In genomic region chr1:236997882-236998281, GRCh38 we compare ENCODE assay signal across 18 cellular contexts. TPM values are rescaled to one million over a fixed set of nuclear protein-coding genes. Genes with fewer than 3 reads are reported as not detected.
A peak's percentile ranks its signal among the peaks of the same experiment; 100 is the strongest.
DNase-seq lines count a peak whose midpoint lies in the region; FAIRE-seq and TF ChIP-seq lines count a peak whose summit lies in the region.
"Had no signal": no experiment of that assay in that cellular context is flagged by ENCODE, and none has a peak within 500 bp of the region (broad histone marks: within the 10 kb centered on the region; RNA-seq: fewer than 3 reads in every experiment).

No MANE protein-coding gene starts in this region.

- H2BK12ac ChIP-seq in neuronal stem cell (ENCODE audit: low read length) = no peak overlapping the region

- H3K23ac ChIP-seq in neuronal stem cell (ENCODE audit: low read depth, low read length, poor library complexity) = no peak overlapping the region

- H3K4me3 ChIP-seq in neural progenitor cell (no peak overlapping the region), neuronal stem cell (ENCODE audit: low read length in 2 of 2) (no peak overlapping the region)
- H3K4me3 ChIP-seq: SJSA1, skin epidermis had no signal

- peaks cover 13% of the 10 kb centered on the region for H3K27me3 Mint-ChIP-seq in glutamatergic neuron (ENCODE audit: unreplicated experiment)
- H3K27me3 Mint-ChIP-seq in neural progenitor cell (ENCODE audit: insufficient read depth, low read depth) = peaks cover 6% of the 10 kb centered on the region

- DNase-seq in DMS79 treated with DMSO at 0.1 percent for 48 hours (lab: John Stamatoyannopoulos, UW) = peak; percentile 62
- DNase-seq in NCI-H774 (lab: John Stamatoyannopoulos, UW) = peak; percentile 91
- DNase-seq in glutamatergic neuron = peak; percentile 43
- no peak for DNase-seq in neural progenitor cell (ENCODE audit: low spot score)
- DNase-seq in neuronal stem cell (ENCODE audit: low spot score) = no peak
- DNase-seq in stimulated activated naive CD4-positive, alpha-beta T cell (lab: John Stamatoyannopoulos, UW) = no peak
- DNase-seq in D721Med (ENCODE audit: insufficient read length, low spot score) = no peak
- DNase-seq in NCI-H82 (lab: John Stamatoyannopoulos, UW) = no peak
- DNase-seq: activated CD4-positive, alpha-beta T cell treated with anti-CD3 and anti-CD28 coated beads, Interleukin-2, amount 50 U/mL, for 4 hours; NCI-H1048; NCI-H526 treated with DMSO at 0.1 percent for 48 hours; stimulated activated naive CD8-positive, alpha-beta T cell treated with anti-CD3 and anti-CD28 coated beads, Interleukin-15, amount 100 ng/mL, for 72 hours had no signal

- H3K36me3 Mint-ChIP-seq in glutamatergic neuron (ENCODE audit: unreplicated experiment) (peaks cover 5% of the 10 kb centered on the region), neural progenitor cell (no peaks in the 10 kb centered on the region)

- no peak overlapping the region for H3K4me2 ChIP-seq in neural progenitor cell
- no peak overlapping the region for H3K4me2 ChIP-seq in neuronal stem cell (ENCODE audit: insufficient read depth, low read length, poor library complexity, severe bottlenecking)

- no peak overlapping the region for H2AK5ac ChIP-seq in neuronal stem cell (ENCODE audit: low read depth, low read length)

- no peak overlapping the region for H4K91ac ChIP-seq in neuronal stem cell (ENCODE audit: low read depth, low read length, poor library complexity)

- H3K4me3 Mint-ChIP-seq in glutamatergic neuron (ENCODE audit: unreplicated experiment) = peak overlapping the region; percentile 65
- no peak overlapping the region for H3K4me3 Mint-ChIP-seq in neural progenitor cell
- H3K4me3 Mint-ChIP-seq: stimulated activated naive CD8-positive, alpha-beta T cell treated with anti-CD3 and anti-CD28 coated beads, Interleukin-15, amount 100 ng/mL, for 72 hours had no signal

- no peak overlapping the region for H3K4ac ChIP-seq in neuronal stem cell (ENCODE audit: low read length)

- H3K4me1 Mint-ChIP-seq in glutamatergic neuron (ENCODE audit: low read depth, unreplicated experiment) (peaks cover 37% of the 10 kb centered on the region), neural progenitor cell (peaks cover 6% of the 10 kb centered on the region)
- H3K4me1 Mint-ChIP-seq: stimulated activated naive CD8-positive, alpha-beta T cell treated with anti-CD3 and anti-CD28 coated beads, Interleukin-15, amount 100 ng/mL, for 72 hours had no signal

- H2AFZ ChIP-seq in neural progenitor cell (replicated peaks) (no peak overlapping the region), neuronal stem cell (ENCODE audit: low read length) (no peak overlapping the region)

- no peaks in the 10 kb centered on the region for H3K27me3 ChIP-seq in neural progenitor cell
- H3K27me3 ChIP-seq in neuronal stem cell (ENCODE audit: control insufficient read depth in 3 of 3, insufficient read depth in 3 of 3, low read depth in 1 of 3, low read length in 3 of 3) = no peaks in the 10 kb centered on the region
- H3K27me3 ChIP-seq: neutrophil, SJSA1 had no signal

- no peak overlapping the region for H3K9ac ChIP-seq in neural progenitor cell
- no peak overlapping the region for H3K9ac ChIP-seq in neuronal stem cell (ENCODE audit: low read depth, low read length, poor library complexity)

- H3K27ac Mint-ChIP-seq in glutamatergic neuron (ENCODE audit: unreplicated experiment) (peak overlapping the region; percentile 98), neural progenitor cell (peak overlapping the region; percentile 50)
- H3K27ac Mint-ChIP-seq: stimulated activated naive CD8-positive, alpha-beta T cell treated with anti-CD3 and anti-CD28 coated beads, Interleukin-15, amount 100 ng/mL, for 72 hours had no signal

- H2BK15ac ChIP-seq in neuronal stem cell (ENCODE audit: low read length) = no peak overlapping the region

- no peaks in the 10 kb centered on the region for H3K36me3 ChIP-seq in neural progenitor cell
- no peaks in the 10 kb centered on the region for H3K36me3 ChIP-seq in neuronal stem cell (replicated peaks in 1 of 2; ENCODE audit: control insufficient read depth in 2 of 2, insufficient read depth in 2 of 2, low read length in 2 of 2)
- H3K36me3 ChIP-seq: neutrophil, SJSA1 had no signal

- H3K4me1 ChIP-seq in neural progenitor cell (no peaks in the 10 kb centered on the region), neuronal stem cell (ENCODE audit: control insufficient read depth in 2 of 2, insufficient read depth in 1 of 2, low read depth in 1 of 2, low read length in 2 of 2) (peaks cover 0 to 6% of the 10 kb centered on the region in 2 donors)
- H3K4me1 ChIP-seq: SJSA1 had no signal

- no peak overlapping the region for H4K8ac ChIP-seq in neuronal stem cell (ENCODE audit: low read depth, low read length)

- H3K14ac ChIP-seq in neuronal stem cell (ENCODE audit: low read length) = no peak overlapping the region

- H2BK5ac ChIP-seq in neuronal stem cell (ENCODE audit: low read length) = no peak overlapping the region

- WGBS in neuronal stem cell (ENCODE audit: extremely low coverage in 2 of 2, insufficient read length in 2 of 2, insufficient replicate concordance in 1 of 2), 2 donors = no CpG with 5 or more reads among the region's 12 CpGs

- no peak overlapping the region for H3K27ac ChIP-seq in neural progenitor cell
- H3K27ac ChIP-seq in neuronal stem cell (replicated peaks; ENCODE audit: low read length) = no peak overlapping the region
- H3K27ac ChIP-seq: neutrophil, SJSA1, skin epidermis had no signal

- H3K9me3 ChIP-seq in neural progenitor cell (ENCODE audit: low read depth) (no peaks in the 10 kb centered on the region), neuronal stem cell (replicated peaks in 1 of 2; ENCODE audit: control insufficient read depth in 2 of 2, insufficient read depth in 1 of 2, low read depth in 1 of 2, low read length in 2 of 2) (peaks cover 0 to 1% of the 10 kb centered on the region in 2 donors)
- H3K9me3 ChIP-seq: neutrophil, SJSA1 had no signal

- no peak overlapping the region for H2BK120ac ChIP-seq in neuronal stem cell (ENCODE audit: low read depth, low read length)

- no peak for TF ChIP-seq CTCF in glutamatergic neuron (IDR thresholded peaks at IDR 0.05; ENCODE audit: partially characterized antibody, unreplicated experiment)
- TF ChIP-seq CTCF in neural progenitor cell (IDR thresholded peaks at IDR 0.05) = no peak
- TF ChIP-seq CTCF in D721Med (IDR thresholded peaks at IDR 0.05; ENCODE audit: insufficient read depth, missing control alignments) = no peak

- no peaks in the 10 kb centered on the region for H4K20me1 ChIP-seq in neural progenitor cell (ENCODE audit: low read depth)

- no peak overlapping the region for H3K18ac ChIP-seq in neuronal stem cell (ENCODE audit: low read length)

- H3K9me3 Mint-ChIP-seq in glutamatergic neuron (ENCODE audit: unreplicated experiment) (peaks cover 8% of the 10 kb centered on the region), neural progenitor cell (peaks cover 2% of the 10 kb centered on the region)
- H3K9me3 Mint-ChIP-seq: stimulated activated naive CD8-positive, alpha-beta T cell treated with anti-CD3 and anti-CD28 coated beads, Interleukin-15, amount 100 ng/mL, for 72 hours had no signal

- no peaks in the 10 kb centered on the region for H3K79me1 ChIP-seq in neuronal stem cell (ENCODE audit: low read depth, low read length)

- no peaks in the 10 kb centered on the region for H3F3A ChIP-seq in neural progenitor cell (ENCODE audit: low read depth)

- FAIRE-seq in D721Med (lab: Jason Lieb, UNC) = no peak
- FAIRE-seq: colon, H54 had no signal

- H3K79me2 ChIP-seq in neural progenitor cell (ENCODE audit: low read depth) = no peaks in the 10 kb centered on the region

RNA-seq across cellular contexts. Expression of gene MT1HL1, which starts 6.4 kb away (rescaled TPM):
- total RNA-seq in glutamatergic neuron (ENCODE audit: unreplicated experiment) (not detected), neural progenitor cell (ENCODE audit: low replicate concordance) (not detected in 2 replicates)
- polyA plus RNA-seq in neuronal stem cell (2013, experiment 1 of 2) = not detected
- not detected for polyA plus RNA-seq in neuronal stem cell (2013, experiment 2 of 2)
- total RNA-seq: SJSA1 had no signal
- polyA plus RNA-seq: adipose tissue had no signal

RNA-seq across cellular contexts. Expression of gene RYR2, which starts 44.1 kb away (rescaled TPM):
- total RNA-seq in glutamatergic neuron (ENCODE audit: unreplicated experiment) (47.0 TPM), neural progenitor cell (ENCODE audit: low replicate concordance) (0.28 and 0.90 TPM in 2 replicates)
- 0.03 TPM for polyA plus RNA-seq in neuronal stem cell (2013, experiment 1 of 2)
- 0.04 TPM for polyA plus RNA-seq in neuronal stem cell (2013, experiment 2 of 2)
- total RNA-seq: SJSA1 had no signal

Comparison
In these comparisons a context has a peak if more than half of its experiments do, and no peak if none do; other contexts are left out.
1. DNase-seq: peak in DMS79 treated with DMSO at 0.1 percent for 48 hours (single experiment), NCI-H774 (single experiment) and glutamatergic neuron (single experiment); none in neural progenitor cell (single experiment), neuronal stem cell (single experiment), stimulated activated naive CD4-positive, alpha-beta T cell (0 of 6), D721Med (single experiment) and NCI-H82 (single experiment).
2. RNA of gene RYR2, which starts 44.1 kb away (total RNA-seq): 47.0 TPM in glutamatergic neuron (single experiment); 0.28 to 0.90 TPM in neural progenitor cell; every median in the first group is over 10 times any median in the second.